ENCODE assay signal across 8 cellular contexts in genomic region chr2:100984892-100985307, GRCh38. TPM values are rescaled to one million over a fixed set of nuclear protein-coding genes. Genes with fewer than 3 reads are reported as not detected.
DNase-seq lines count a peak whose midpoint lies in the region; ATAC-seq lines count a peak whose summit lies in the region.

No MANE protein-coding gene starts in this region.

- no peaks in the 10 kb centered on the region for H3K9me3 Mint-ChIP-seq in activated CD8-positive, alpha-beta memory T cell treated with anti-CD3 and anti-CD28 coated beads, Interleukin-2, amount 10 ng/mL, durations not matched to agents 7 days and 5 days (ENCODE audit: low read depth)

- DNase-seq in EH (ENCODE audit: low read depth): peak; percentile 73
- DNase-seq in NOMO-1 treated with DMSO at 0.1 percent for 48 hours (lab: John Stamatoyannopoulos, UW; ENCODE audit: unreplicated experiment): peak; percentile 52
- peak; percentile 80 for DNase-seq in activated CD8-positive, alpha-beta memory T cell treated with anti-CD3 and anti-CD28 coated beads, Interleukin-2, amount 10 ng/mL, durations not matched to agents 7 days and 5 days
- peak; percentile 45 for DNase-seq in epidermal melanocyte (ENCODE audit: insufficient read length, low spot score)
- peak; percentile 20 for DNase-seq in middle frontal gyrus (ENCODE audit: extremely low spot score, low spot score)
- peak; percentile 84 for DNase-seq in stimulated activated CD8-positive, alpha-beta memory T cell treated with anti-CD3 and anti-CD28 coated beads, Interleukin-4, amount 100 ng/mL, for 48 hours

- H3K27ac Mint-ChIP-seq in activated CD8-positive, alpha-beta memory T cell treated with anti-CD3 and anti-CD28 coated beads, Interleukin-2, amount 10 ng/mL, durations not matched to agents 7 days and 5 days: no peak overlapping the region

- no peaks in the 10 kb centered on the region for H3K4me1 Mint-ChIP-seq in activated CD8-positive, alpha-beta memory T cell treated with anti-CD3 and anti-CD28 coated beads, Interleukin-2, amount 10 ng/mL, durations not matched to agents 7 days and 5 days

- H3K4me3 Mint-ChIP-seq in activated CD8-positive, alpha-beta memory T cell treated with anti-CD3 and anti-CD28 coated beads, Interleukin-2, amount 10 ng/mL, durations not matched to agents 7 days and 5 days: no peak overlapping the region

- peaks cover 2% of the 10 kb centered on the region for H3K27me3 Mint-ChIP-seq in activated CD8-positive, alpha-beta memory T cell treated with anti-CD3 and anti-CD28 coated beads, Interleukin-2, amount 10 ng/mL, durations not matched to agents 7 days and 5 days

- H3K36me3 Mint-ChIP-seq in activated CD8-positive, alpha-beta memory T cell treated with anti-CD3 and anti-CD28 coated beads, Interleukin-2, amount 10 ng/mL, durations not matched to agents 7 days and 5 days: no peaks in the 10 kb centered on the region

- ATAC-seq in HG02981 (IDR thresholded peaks at IDR 0.05; ENCODE audit: unreplicated experiment) (peak; percentile 71), HG02610 (IDR thresholded peaks at IDR 0.05; ENCODE audit: unreplicated experiment) (no peak)
- peak; percentile 79 for ATAC-seq in activated CD8-positive, alpha-beta memory T cell treated with anti-CD3 and anti-CD28 coated beads, Interleukin-2, amount 10 ng/mL, durations not matched to agents 7 days and 5 days

- CTCF ChIA-PET in activated CD8-positive, alpha-beta memory T cell treated with anti-CD3 and anti-CD28 coated beads, Interleukin-2, amount 10 ng/mL, durations not matched to agents 7 days and 5 days (lab: Charles Lee): interaction anchor here (0.6 to 3.9 kb wide), 6 partner anchors 14 to 386 kb away, joined by 3 to 39 read pairs (median 3); no protein-coding TSS in a partner anchor

RNA-seq across cellular contexts. Expression of gene RPL31, which starts 17.2 kb away (rescaled TPM):
- 1,000 to 10,000 TPM; 1,012 to 1,324 TPM for total RNA-seq in activated CD8-positive, alpha-beta memory T cell treated with anti-CD3 and anti-CD28 coated beads, Interleukin-2, amount 10 ng/mL, durations not matched to agents 7 days and 5 days

Comparison
In these comparisons a context has a peak if more than half of its experiments do, and no peak if none do; other contexts are left out.
1. DNase-seq: peak in every context shown above with its lines; median percentile 84 in stimulated activated CD8-positive, alpha-beta memory T cell treated with anti-CD3 and anti-CD28 coated beads, Interleukin-4, amount 100 ng/mL, for 48 hours; 80 in activated CD8-positive, alpha-beta memory T cell treated with anti-CD3 and anti-CD28 coated beads, Interleukin-2, amount 10 ng/mL, durations not matched to agents 7 days and 5 days; 73 in EH; 52 in NOMO-1 treated with DMSO at 0.1 percent for 48 hours; 45 in epidermal melanocyte; 20 in middle frontal gyrus.